34 cellular contexts compared by ENCODE assay signal in genomic region chr2:15625344-15626036, GRCh38.
"Had no signal": no experiment of that assay in that cellular context is flagged by ENCODE, and none has a peak within 500 bp of the region (broad histone marks: within the 10 kb centered on the region; RNA-seq: fewer than 3 reads in every experiment).

No MANE protein-coding gene starts in this region.

- H3K4me1 Mint-ChIP-seq: activated naive CD4-positive, alpha-beta T cell treated with anti-CD3 and anti-CD28 coated beads, Interleukin-2, amount 50 U/mL, for 24 hours; activated naive CD8-positive, alpha-beta T cell treated with anti-CD3 and anti-CD28 coated beads for 36 hours; activated naive CD8-positive, alpha-beta T cell treated with anti-CD3 and anti-CD28 coated beads, Interleukin-2, amount 50 U/mL, for 24 hours; endodermal cell; T-cell had no signal

- H3K27me3 Mint-ChIP-seq: activated CD8-positive, alpha-beta T cell treated with anti-CD3 and anti-CD28 coated beads for 36 hours; activated naive CD4-positive, alpha-beta T cell treated with anti-CD3 and anti-CD28 coated beads, Interleukin-2, amount 50 U/mL, for 24 hours; activated naive CD8-positive, alpha-beta T cell treated with anti-CD3 and anti-CD28 coated beads for 36 hours; activated naive CD8-positive, alpha-beta T cell treated with anti-CD3 and anti-CD28 coated beads, Interleukin-2, amount 50 U/mL, for 24 hours; T-cell had no signal

- H3K4me3 Mint-ChIP-seq: activated CD8-positive, alpha-beta T cell treated with anti-CD3 and anti-CD28 coated beads for 36 hours; activated naive CD4-positive, alpha-beta T cell treated with anti-CD3 and anti-CD28 coated beads for 36 hours; activated naive CD4-positive, alpha-beta T cell treated with anti-CD3 and anti-CD28 coated beads, Interleukin-2, amount 50 U/mL, for 24 hours; activated naive CD8-positive, alpha-beta T cell treated with anti-CD3 and anti-CD28 coated beads for 36 hours; activated naive CD8-positive, alpha-beta T cell treated with anti-CD3 and anti-CD28 coated beads, Interleukin-2, amount 50 U/mL, for 24 hours; activated T-helper 1 cell treated with anti-CD3 and anti-CD28 coated beads, Interleukin-12 subunit alpha, Interleukin-12 subunit beta, Interleukin-2, Interleukin-4 antibody, amounts not matched to agents 30 ng/mL and 10 ng/mL and 1 ng/mL, durations not matched to agents 14 hours and 24 hours and 36 hours; endodermal cell; T-cell; T-helper 1 cell treated with Interleukin-12 subunit alpha and Interleukin-12 subunit beta and Interleukin-4 antibody, amounts not matched to agents 30 μg/mL and 1 μg/mL, for 36 hours; T-helper 2 cell treated with Interferon-gamma antibody and Interleukin-4, amounts not matched to agents 5 μg/mL and 100 μg/mL, for 36 hours had no signal

- DNase-seq: activated CD4-positive, alpha-beta T cell treated with anti-CD3 and anti-CD28 coated beads for 48 hours; activated CD4-positive, alpha-beta T cell treated with anti-CD3 and anti-CD28 coated beads, Interleukin-2, amount 50 U/mL, for 1 hour; activated CD4-positive, alpha-beta T cell treated with anti-CD3 and anti-CD28 coated beads, Interleukin-2, amount 50 U/mL, for 48 hours; activated CD4-positive, CD25-positive, alpha-beta regulatory T cell; activated CD4-positive, CD25-positive, alpha-beta regulatory T cell treated with anti-CD3 and anti-CD28 coated beads, Interleukin-2, amount 50 U/mL, for 72 hours; activated CD8-positive, alpha-beta memory T cell treated with anti-CD3 and anti-CD28 coated beads for 24 hours; activated CD8-positive, alpha-beta T cell treated with anti-CD3 and anti-CD28 coated beads for 36 hours; activated effector memory CD4-positive, alpha-beta T cell treated with anti-CD3 and anti-CD28 coated beads, Interleukin-2, amount 50 U/mL, for 16 hours; activated naive CD4-positive, alpha-beta T cell treated with anti-CD3 and anti-CD28 coated beads for 36 hours; activated naive CD8-positive, alpha-beta T cell treated with anti-CD3 and anti-CD28 coated beads for 36 hours; activated naive CD8-positive, alpha-beta T cell treated with anti-CD3 and anti-CD28 coated beads, Interleukin-2, amount 50 U/mL, for 24 hours; activated T-cell treated with anti-CD3 and anti-CD28 coated beads, Interleukin-2, amount 50 U/mL, for 1 hour; adrenal gland; amygdala; aorta; body of pancreas; caudate nucleus; cerebellar nuclear complex; colonic mucosa; effector memory CD4-positive, alpha-beta T cell; endodermal cell; erythroblast; foreskin keratinocyte; gastrocnemius medialis; glutamatergic neuron; heart left ventricle; SW 1271; T-cell; T1000 had no signal

- ATAC-seq: activated CD8-positive, alpha-beta T cell treated with anti-CD3 and anti-CD28 coated beads for 36 hours; activated naive CD8-positive, alpha-beta T cell treated with anti-CD3 and anti-CD28 coated beads, Interleukin-2, amount 50 U/mL, for 24 hours; body of pancreas; foreskin keratinocyte; gastrocnemius medialis; heart left ventricle; T-cell had no signal

- H3K27ac Mint-ChIP-seq: activated CD8-positive, alpha-beta T cell treated with anti-CD3 and anti-CD28 coated beads for 36 hours; activated naive CD4-positive, alpha-beta T cell treated with anti-CD3 and anti-CD28 coated beads for 36 hours; activated naive CD8-positive, alpha-beta T cell treated with anti-CD3 and anti-CD28 coated beads for 36 hours; activated naive CD8-positive, alpha-beta T cell treated with anti-CD3 and anti-CD28 coated beads, Interleukin-2, amount 50 U/mL, for 24 hours; activated T-helper 1 cell treated with anti-CD3 and anti-CD28 coated beads, Interleukin-12 subunit alpha, Interleukin-12 subunit beta, Interleukin-2, Interleukin-4 antibody, amounts not matched to agents 30 ng/mL and 10 ng/mL and 1 ng/mL, durations not matched to agents 14 hours and 24 hours and 36 hours; activated T-helper 2 cell treated with anti-CD3 and anti-CD28 coated beads, Interferon-gamma antibody, Interleukin-2, Interleukin-4, amounts not matched to agents 10 μg/mL and 5 μg/mL and 100 μg/mL, durations not matched to agents 14 hours and 24 hours and 36 hours; endodermal cell; T-helper 1 cell treated with Interleukin-12 subunit alpha and Interleukin-12 subunit beta and Interleukin-4 antibody, amounts not matched to agents 30 μg/mL and 1 μg/mL, for 36 hours; T-helper 2 cell treated with Interferon-gamma antibody and Interleukin-4, amounts not matched to agents 5 μg/mL and 100 μg/mL, for 36 hours had no signal

- H3K9me3 Mint-ChIP-seq: activated naive CD4-positive, alpha-beta T cell treated with anti-CD3 and anti-CD28 coated beads, Interleukin-2, amount 50 U/mL, for 24 hours; endodermal cell; T-cell had no signal
